ENCODE assay signal across 18 cellular contexts in genomic region chr18:5620284-5620683, GRCh38.
DNase-seq lines count a peak whose midpoint lies in the region; FAIRE-seq and TF ChIP-seq lines count a peak whose summit lies in the region.
"Had no signal": no experiment of that assay in that cellular context is flagged by ENCODE, and none has a peak within 500 bp of the region (broad histone marks: within the 10 kb centered on the region; RNA-seq: fewer than 3 reads in every experiment).

No MANE protein-coding gene starts in this region.

- H2AK5ac ChIP-seq in trophoblast cell (ENCODE audit: low read length): no peak overlapping the region

- no peak overlapping the region for H3K14ac ChIP-seq in trophoblast cell (ENCODE audit: low read length)

- H3K9me3 ChIP-seq in trophoblast cell (ENCODE audit: insufficient read depth, low read depth, low read length): no peaks in the 10 kb centered on the region
- no peaks in the 10 kb centered on the region for H3K9me3 ChIP-seq in prostate gland
- H3K9me3 ChIP-seq: Peyer's patch had no signal

- intact Hi-C loops in prostate gland (cut with DNase I): no loop called here

- TF ChIP-seq CTCF in bronchial epithelial cell (IDR thresholded peaks at IDR 0.05; ENCODE audit: insufficient read depth, low read length, severe bottlenecking): no peak
- no peak for TF ChIP-seq CTCF in fibroblast of the aortic adventitia (IDR thresholded peaks at IDR 0.05; ENCODE audit: insufficient read depth, low read length)
- TF ChIP-seq CTCF in progenitor cell of endocrine pancreas (IDR thresholded peaks at IDR 0.05; ENCODE audit: unreplicated experiment): no peak
- no peak for TF ChIP-seq CTCF in prostate gland (IDR thresholded peaks at IDR 0.05)

- H2BK5ac ChIP-seq in trophoblast cell (ENCODE audit: low read depth, low read length, poor library complexity): no peak overlapping the region

- H3K4me3 Mint-ChIP-seq in progenitor cell of endocrine pancreas (ENCODE audit: low read depth): no peak overlapping the region
- H3K4me3 Mint-ChIP-seq: B cell; CD4-positive, alpha-beta memory T cell had no signal

- no peak overlapping the region for H2BK12ac ChIP-seq in trophoblast cell (ENCODE audit: low read length)

- H3K27ac ChIP-seq in trophoblast cell (ENCODE audit: low read depth, low read length) (peak overlapping the region; percentile 31), prostate gland (no peak overlapping the region)
- H3K27ac ChIP-seq: Peyer's patch had no signal

- DNase-seq in NCI-H460 (ENCODE audit: extremely low read depth, low read depth): peak; percentile 52
- DNase-seq in bronchial epithelial cell (ENCODE audit: low read depth): peak; percentile 59
- DNase-seq in fibroblast of the aortic adventitia (ENCODE audit: low read depth): peak; percentile 32
- peak; percentile 33 to 76 for DNase-seq in trophoblast cell
- no peak for DNase-seq in NCI-H526 (lab: John Stamatoyannopoulos, UW)
- no peak for DNase-seq in progenitor cell of endocrine pancreas (ENCODE audit: low spot score, unreplicated experiment)
- DNase-seq in prostate gland (ENCODE audit: low spot score): no peak
- DNase-seq: CD4-positive, alpha-beta memory T cell; DND-41; GDM1; GOT3; KBM-7; NCI-H1092 treated with DMSO at 0.1 percent for 48 hours; NCI-H187; NCI-H446; Peyer's patch; SHP77 treated with DMSO at 0.1 percent for 48 hours had no signal

- no peak overlapping the region for H3K4ac ChIP-seq in trophoblast cell (ENCODE audit: low read depth, low read length)

- no peak for TF ChIP-seq POLR2A in prostate gland (IDR thresholded peaks at IDR 0.05)

- FAIRE-seq in bronchial epithelial cell (lab: Jason Lieb, UNC): no peak

- no peak overlapping the region for H3K27ac Mint-ChIP-seq in progenitor cell of endocrine pancreas
- H3K27ac Mint-ChIP-seq: B cell; CD4-positive, alpha-beta memory T cell had no signal

- peaks cover 10% of the 10 kb centered on the region for H3K79me2 ChIP-seq in trophoblast cell (ENCODE audit: control insufficient read depth, insufficient read depth, low read length, poor library complexity)

- H3K27me3 Mint-ChIP-seq in progenitor cell of endocrine pancreas: no peaks in the 10 kb centered on the region
- H3K27me3 Mint-ChIP-seq: CD4-positive, alpha-beta memory T cell had no signal

- H3K9ac ChIP-seq in trophoblast cell (ENCODE audit: low read length): no peak overlapping the region

- H3K9me3 Mint-ChIP-seq in progenitor cell of endocrine pancreas (ENCODE audit: low read depth): no peaks in the 10 kb centered on the region

- no peak overlapping the region for H2BK120ac ChIP-seq in trophoblast cell (ENCODE audit: insufficient read depth, low read length, poor library complexity)

- H3K36me3 Mint-ChIP-seq in progenitor cell of endocrine pancreas (ENCODE audit: insufficient read depth): no peaks in the 10 kb centered on the region
- H3K36me3 Mint-ChIP-seq: CD4-positive, alpha-beta memory T cell had no signal

- no peak overlapping the region for H3K18ac ChIP-seq in trophoblast cell (ENCODE audit: low read length)

- no peak overlapping the region for H3K4me3 ChIP-seq in bronchial epithelial cell (ENCODE audit: low read depth, low read length)
- H3K4me3 ChIP-seq in fibroblast of the aortic adventitia (ENCODE audit: low read depth, low read length): no peak overlapping the region
- no peak overlapping the region for H3K4me3 ChIP-seq in trophoblast cell (ENCODE audit: low read depth, low read length)
- H3K4me3 ChIP-seq in prostate gland: no peak overlapping the region
- H3K4me3 ChIP-seq: Peyer's patch had no signal

- no CpG with 5 or more reads among the region's 3 CpGs for WGBS in trophoblast cell (ENCODE audit: extremely low coverage, insufficient coverage, insufficient read length)
- WGBS in prostate gland: 68% methylated on average over 3 of the region's 3 CpGs

- H3K4me2 ChIP-seq in trophoblast cell (ENCODE audit: low read length): no peak overlapping the region

- H3K36me3 ChIP-seq in bronchial epithelial cell (ENCODE audit: control insufficient read depth, insufficient read depth, low read length) (no peaks in the 10 kb centered on the region), trophoblast cell (ENCODE audit: control insufficient read depth in 1 of 2, insufficient read depth in 2 of 2, low read length in 2 of 2) (peaks cover 0 to 2% of the 10 kb centered on the region in 2 experiments), prostate gland (no peaks in the 10 kb centered on the region)
- H3K36me3 ChIP-seq: Peyer's patch had no signal

- H3K23ac ChIP-seq in trophoblast cell (ENCODE audit: low read length): no peak overlapping the region

- H4K8ac ChIP-seq in trophoblast cell (ENCODE audit: low read depth, low read length): no peak overlapping the region

- peaks cover 14% of the 10 kb centered on the region for H3K79me1 ChIP-seq in trophoblast cell (ENCODE audit: low read length)

- no peaks in the 10 kb centered on the region for H3K27me3 ChIP-seq in bronchial epithelial cell (ENCODE audit: control insufficient read depth, insufficient read depth, low read length)
- no peaks in the 10 kb centered on the region for H3K27me3 ChIP-seq in trophoblast cell (ENCODE audit: insufficient read depth, low read length)
- H3K27me3 ChIP-seq in prostate gland (replicated peaks; ENCODE audit: insufficient read depth): no peaks in the 10 kb centered on the region
- H3K27me3 ChIP-seq: Peyer's patch had no signal

- no peak overlapping the region for H2AFZ ChIP-seq in trophoblast cell (ENCODE audit: insufficient read depth, low read length, poor library complexity)

- H3K4me1 ChIP-seq in trophoblast cell (ENCODE audit: control insufficient read depth in 1 of 2, insufficient read depth in 2 of 2, low read length in 2 of 2) (peaks cover 11 to 12% of the 10 kb centered on the region in 2 experiments), prostate gland (replicated peaks) (no peaks in the 10 kb centered on the region)
- H3K4me1 ChIP-seq: Peyer's patch had no signal

- H4K12ac ChIP-seq in trophoblast cell (ENCODE audit: low read depth, low read length): no peak overlapping the region

- H4K91ac ChIP-seq in trophoblast cell (ENCODE audit: low read depth, low read length): no peak overlapping the region

- H3K4me1 Mint-ChIP-seq in progenitor cell of endocrine pancreas (ENCODE audit: low read depth): no peaks in the 10 kb centered on the region
- H3K4me1 Mint-ChIP-seq: B cell; CD4-positive, alpha-beta memory T cell had no signal

Comparison
In these comparisons a context has a peak if more than half of its experiments do, and no peak if none do; other contexts are left out.
1. DNase-seq: peak in NCI-H460 (single experiment), bronchial epithelial cell (single experiment), fibroblast of the aortic adventitia (single experiment) and trophoblast cell (2 of 2); none in NCI-H526 (0 of 2), progenitor cell of endocrine pancreas (single experiment) and prostate gland (single experiment).